1 cellular context compared by ENCODE assay signal in the genomic region with DNA sequence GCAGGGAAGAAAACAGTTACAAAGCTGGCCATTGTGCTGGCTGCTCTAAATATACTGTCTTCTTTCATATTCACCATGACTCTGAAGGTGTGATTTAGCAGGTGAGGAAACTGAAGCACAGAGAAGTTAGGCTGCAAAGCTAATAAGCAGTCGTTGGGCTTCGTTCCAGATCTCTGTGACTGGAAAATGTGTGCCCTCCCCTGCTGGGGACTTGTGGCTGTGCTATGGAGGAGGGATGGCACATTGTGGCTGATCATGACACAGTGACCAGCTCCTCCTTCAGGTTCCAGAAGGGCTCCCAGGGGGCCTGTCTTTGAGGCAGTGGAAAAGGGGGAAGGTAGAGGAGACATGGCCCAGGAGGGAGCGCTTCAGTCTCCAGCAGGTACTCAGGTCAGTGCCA.
TF ChIP-seq lines count a peak whose summit lies in the region.

No MANE protein-coding gene starts in this region.

TF ChIP-seq in HepG2, 621 proteins besides CTCF, POLR2A, EP300 and RAD21:
- no peak for TF ChIP-seq ETV5 (CRISPR knock-in tag; IDR thresholded peaks at IDR 0.05; ENCODE audit: borderline replicate concordance)
- no peak for TF ChIP-seq ZNF878 (CRISPR knock-in tag; IDR thresholded peaks at IDR 0.05)
- no peak for TF ChIP-seq GTF3A (CRISPR knock-in tag; conservative IDR thresholded peaks at IDR 0.05)
- no peak for TF ChIP-seq FOSL2 (CRISPR knock-in tag; IDR thresholded peaks at IDR 0.05)
- TF ChIP-seq, protein P1, sequence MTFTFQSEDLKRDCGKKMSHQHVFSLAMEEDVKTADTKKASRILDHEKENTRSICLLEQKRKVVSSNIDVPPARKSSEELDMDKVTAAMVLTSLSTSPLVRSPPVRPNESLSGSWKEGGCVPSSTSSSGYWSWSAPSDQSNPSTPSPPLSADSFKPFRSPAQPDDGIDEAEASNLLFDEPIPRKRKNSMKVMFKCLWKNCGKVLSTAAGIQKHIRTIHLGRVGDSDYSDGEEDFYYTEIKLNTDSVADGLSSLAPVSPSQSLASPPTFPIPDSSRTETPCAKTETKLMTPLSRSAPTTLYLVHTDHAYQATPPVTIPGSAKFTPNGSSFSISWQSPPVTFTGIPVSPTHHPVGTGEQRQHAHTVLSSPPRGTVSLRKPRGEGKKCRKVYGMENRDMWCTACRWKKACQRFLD (CRISPR knock-in tag; IDR thresholded peaks at IDR 0.05; ENCODE audit: borderline replicate concordance) = no peak
- TF ChIP-seq DMAP1 (CRISPR knock-in tag; IDR thresholded peaks at IDR 0.05) = no peak
- TF ChIP-seq NFIC (IDR thresholded peaks at IDR 0.05; ENCODE audit: low read length) = no peak
